ENCODE assay signal across 1 cellular context in genomic region chr16:75062135-75062943, GRCh38.
TF ChIP-seq lines count a peak whose summit lies in the region.

No MANE protein-coding gene starts in this region.

TF ChIP-seq in K562, 482 proteins besides CTCF, POLR2A, EP300 and RAD21 (continued from another document and continues in another):
- TF ChIP-seq RNF219 (CRISPR knock-in tag; IDR thresholded peaks at IDR 0.05) (no peak), CHD7 (IDR thresholded peaks at IDR 0.05; ENCODE audit: low read depth, low read length) (no peak), TEAD1 (CRISPR knock-in tag; IDR thresholded peaks at IDR 0.05) (no peak), USF1 (CRISPR knock-in tag; IDR thresholded peaks at IDR 0.05) (0 out of 2 replicates have a peak, but pooled peaks have one; percentile 23), HBP1 (CRISPR knock-in tag; IDR thresholded peaks at IDR 0.05) (no peak), KDM4B (IDR thresholded peaks at IDR 0.05; ENCODE audit: borderline replicate concordance in 2 of 2, low read depth in 1 of 2) (no peak), DEAF1 (CRISPR knock-in tag; IDR thresholded peaks at IDR 0.05) (no peak), SREBF1 (IDR thresholded peaks at IDR 0.05; ENCODE audit: borderline replicate concordance, low read depth, low read length) (no peak), AFF1 (IDR thresholded peaks at IDR 0.05; ENCODE audit: low read depth in 1 of 2, partially characterized antibody in 2 of 2) (no peak), MCM2 (IDR thresholded peaks at IDR 0.05; ENCODE audit: low read depth) (no peak), PYGO2 (tag; IDR thresholded peaks at IDR 0.05) (no peak), POLR2B (IDR thresholded peaks at IDR 0.05; ENCODE audit: low read depth, partially characterized antibody) (no peak), THAP7 (CRISPR knock-in tag; IDR thresholded peaks at IDR 0.05) (no peak), SETDB1 (IDR thresholded peaks at IDR 0.05; ENCODE audit: low read length) (no peak), MTA1 (IDR thresholded peaks at IDR 0.05; ENCODE audit: borderline replicate concordance) (no peak), PTBP1 (IDR thresholded peaks at IDR 0.05; ENCODE audit: low read depth, low read length) (no peak), ZEB2 (IDR thresholded peaks at IDR 0.05) (0 out of 2 replicates have a peak, but pooled peaks have one; percentile 67), ZBTB1 (CRISPR knock-in tag; IDR thresholded peaks at IDR 0.05; ENCODE audit: borderline replicate concordance, low read depth) (no peak), ZNF253 (CRISPR knock-in tag; conservative IDR thresholded peaks at IDR 0.05) (no peak), GTF2E2 (tag; IDR thresholded peaks at IDR 0.05) (no peak), HMGXB4 (CRISPR knock-in tag; IDR thresholded peaks at IDR 0.05) (no peak), REST (CRISPR knock-in tag; IDR thresholded peaks at IDR 0.05; ENCODE audit: low read depth) (no peak)
